Comparison of ENCODE assay signal across 14 cellular contexts in the genomic region with DNA sequence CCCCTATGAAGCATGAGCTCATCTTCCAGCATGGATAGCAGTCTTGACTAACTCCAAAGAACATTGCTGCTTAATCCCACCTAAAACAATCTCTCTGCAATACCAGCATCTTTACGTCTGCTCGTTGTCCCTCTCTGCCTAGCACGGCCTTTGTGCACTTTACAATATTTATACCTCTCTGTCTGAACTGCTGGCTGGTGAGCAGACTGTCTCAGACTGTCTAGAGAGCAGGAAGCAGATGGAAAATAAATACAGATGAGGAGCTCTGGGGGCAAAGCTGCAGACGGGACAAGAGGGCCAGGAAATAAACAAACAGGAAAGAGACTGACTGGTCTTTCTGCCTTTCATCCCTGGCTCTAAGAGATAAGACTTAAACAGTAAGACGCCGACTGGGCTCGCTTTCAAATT.
A peak's percentile ranks its signal among the peaks of the same experiment; 100 is the strongest.
DNase-seq lines count a peak whose midpoint lies in the region; ATAC-seq, FAIRE-seq and TF ChIP-seq lines count a peak whose summit lies in the region.
"Had no signal": no experiment of that assay in that cellular context is flagged by ENCODE, and none has a peak within 500 bp of the region (broad histone marks: within the 10 kb centered on the region; RNA-seq: fewer than 3 reads in every experiment).

No MANE protein-coding gene starts in this region.

- CTCF ChIA-PET in activated CD4-positive, alpha-beta T cell treated with anti-CD3 and anti-CD28 coated beads, Interleukin-2, amount 10 ng/mL, durations not matched to agents 7 days and 5 days (lab: Charles Lee) = no interaction called here

- H3K4ac ChIP-seq in mesendoderm (ENCODE audit: low read depth, low read length) = no peak overlapping the region

- no peak overlapping the region for H3K23ac ChIP-seq in mesendoderm (ENCODE audit: low read length)

- no peak overlapping the region for H4K5ac ChIP-seq in mesendoderm (ENCODE audit: low read length)

- no peak overlapping the region for H3K27ac ChIP-seq in mesendoderm (ENCODE audit: low read depth, low read length)
- H3K27ac ChIP-seq: foreskin keratinocyte had no signal

- H4K8ac ChIP-seq in mesendoderm (ENCODE audit: low read depth, low read length) = no peak overlapping the region

- H3K9me3 Mint-ChIP-seq in brain = no peaks in the 10 kb centered on the region
- H3K9me3 Mint-ChIP-seq in activated CD4-positive, alpha-beta T cell treated with anti-CD3 and anti-CD28 coated beads, Interleukin-2, amount 10 ng/mL, durations not matched to agents 7 days and 5 days = no peaks in the 10 kb centered on the region
- H3K9me3 Mint-ChIP-seq: activated naive CD4-positive, alpha-beta T cell treated with anti-CD3 and anti-CD28 coated beads, Interleukin-2, amount 50 U/mL, for 24 hours had no signal

- no peak overlapping the region for H2AK5ac ChIP-seq in mesendoderm (ENCODE audit: low read length)

- no peaks in the 10 kb centered on the region for H3K79me2 ChIP-seq in mesendoderm (ENCODE audit: control insufficient read depth, insufficient read depth, low read length)

- no peak for ATAC-seq in HG03196 (IDR thresholded peaks at IDR 0.05; ENCODE audit: unreplicated experiment)
- ATAC-seq: foreskin keratinocyte had no signal

- peak; percentile 76 for FAIRE-seq in D721Med (lab: Jason Lieb, UNC)
- FAIRE-seq: colon had no signal

- H2BK5ac ChIP-seq in mesendoderm (ENCODE audit: low read length) = no peak overlapping the region

- peaks cover 74% of the 10 kb centered on the region for H3K4me1 Mint-ChIP-seq in brain
- no peaks in the 10 kb centered on the region for H3K4me1 Mint-ChIP-seq in activated CD4-positive, alpha-beta T cell treated with anti-CD3 and anti-CD28 coated beads, Interleukin-2, amount 10 ng/mL, durations not matched to agents 7 days and 5 days
- H3K4me1 Mint-ChIP-seq: activated naive CD4-positive, alpha-beta T cell treated with anti-CD3 and anti-CD28 coated beads, Interleukin-2, amount 50 U/mL, for 24 hours; B cell had no signal

- no peaks in the 10 kb centered on the region for H3K36me3 Mint-ChIP-seq in brain
- H3K36me3 Mint-ChIP-seq in activated CD4-positive, alpha-beta T cell treated with anti-CD3 and anti-CD28 coated beads, Interleukin-2, amount 10 ng/mL, durations not matched to agents 7 days and 5 days (ENCODE audit: low read depth) = no peaks in the 10 kb centered on the region
- H3K36me3 Mint-ChIP-seq: activated naive CD4-positive, alpha-beta T cell treated with anti-CD3 and anti-CD28 coated beads, Interleukin-2, amount 50 U/mL, for 24 hours had no signal

- WGBS in mesendoderm (ENCODE audit: extremely low coverage, insufficient coverage, low lambda C conversion rate) = no CpG with 5 or more reads among the region's 7 CpGs

- no peak overlapping the region for H2BK15ac ChIP-seq in mesendoderm (replicated peaks; ENCODE audit: low read depth)

- H3K18ac ChIP-seq in mesendoderm (ENCODE audit: low read length) = peak overlapping the region; percentile 43

- no peak overlapping the region for H2BK120ac ChIP-seq in mesendoderm (ENCODE audit: low read depth, low read length)

- no peak overlapping the region for H3K4me3 ChIP-seq in mesendoderm (ENCODE audit: low read length)

- no peak overlapping the region for H3K4me2 ChIP-seq in mesendoderm (ENCODE audit: low read length)

- H3K36me3 ChIP-seq in mesendoderm (ENCODE audit: control insufficient read depth, insufficient read depth, low read length) = no peaks in the 10 kb centered on the region

- H3K4me3 Mint-ChIP-seq in brain = no peak overlapping the region
- no peak overlapping the region for H3K4me3 Mint-ChIP-seq in activated CD4-positive, alpha-beta T cell treated with anti-CD3 and anti-CD28 coated beads, Interleukin-2, amount 10 ng/mL, durations not matched to agents 7 days and 5 days
- H3K4me3 Mint-ChIP-seq: activated naive CD4-positive, alpha-beta T cell treated with anti-CD3 and anti-CD28 coated beads, Interleukin-2, amount 50 U/mL, for 24 hours; B cell had no signal

- H3K27ac Mint-ChIP-seq in brain = peak overlapping the region in 4 of 5 experiments; percentile 42 to 64 (median 60)
- H3K27ac Mint-ChIP-seq in activated CD4-positive, alpha-beta T cell treated with anti-CD3 and anti-CD28 coated beads, Interleukin-2, amount 10 ng/mL, durations not matched to agents 7 days and 5 days = no peak overlapping the region
- H3K27ac Mint-ChIP-seq: activated naive CD4-positive, alpha-beta T cell treated with anti-CD3 and anti-CD28 coated beads, Interleukin-2, amount 50 U/mL, for 24 hours; B cell had no signal

- peaks cover 4% of the 10 kb centered on the region for H3K27me3 Mint-ChIP-seq in brain
- peaks cover 8% of the 10 kb centered on the region for H3K27me3 Mint-ChIP-seq in activated CD4-positive, alpha-beta T cell treated with anti-CD3 and anti-CD28 coated beads, Interleukin-2, amount 10 ng/mL, durations not matched to agents 7 days and 5 days

- H3K9ac ChIP-seq in mesendoderm (ENCODE audit: low read length) = peak overlapping the region; percentile 15

- H3K56ac ChIP-seq in mesendoderm (ENCODE audit: low read length) = peak overlapping the region; percentile 65

- DNase-seq in D721Med (ENCODE audit: insufficient read length, low spot score) = no peak
- DNase-seq in NCI-H2029 treated with DMSO at 0.1 percent for 48 hours (lab: John Stamatoyannopoulos, UW) = peak; percentile 78
- no peak for DNase-seq in mesendoderm
- no peak for DNase-seq in COLO829 (ENCODE audit: low spot score)
- no peak for DNase-seq in activated CD4-positive, alpha-beta T cell treated with anti-CD3 and anti-CD28 coated beads, Interleukin-2, amount 10 ng/mL, durations not matched to agents 7 days and 5 days
- DNase-seq in activated T-cell treated with anti-CD3 and anti-CD28 coated beads, Interleukin-2, amount 50 U/mL, for 48 hours = no peak
- DNase-seq: foreskin keratinocyte, kidney glomerular epithelial cell, NCI-H1048 had no signal

- POLR2A ChIA-PET in activated CD4-positive, alpha-beta T cell treated with anti-CD3 and anti-CD28 coated beads, Interleukin-2, amount 10 ng/mL, durations not matched to agents 7 days and 5 days (lab: Charles Lee) = no interaction called here

- no peaks in the 10 kb centered on the region for H3K79me1 ChIP-seq in mesendoderm (ENCODE audit: low read length)

- TF ChIP-seq CTCF in D721Med (IDR thresholded peaks at IDR 0.05; ENCODE audit: insufficient read depth, missing control alignments) = no peak
- TF ChIP-seq CTCF in brain (conservative IDR thresholded peaks at IDR 0.05) = no peak

- peaks cover 4% of the 10 kb centered on the region for H3K4me1 ChIP-seq in mesendoderm (ENCODE audit: control insufficient read depth, low read depth, low read length)
- H3K4me1 ChIP-seq: foreskin keratinocyte had no signal

- no peaks in the 10 kb centered on the region for H3K27me3 ChIP-seq in mesendoderm (ENCODE audit: insufficient read depth, low read length, poor library complexity)
- H3K27me3 ChIP-seq: foreskin keratinocyte had no signal
